In the genomic region with DNA sequence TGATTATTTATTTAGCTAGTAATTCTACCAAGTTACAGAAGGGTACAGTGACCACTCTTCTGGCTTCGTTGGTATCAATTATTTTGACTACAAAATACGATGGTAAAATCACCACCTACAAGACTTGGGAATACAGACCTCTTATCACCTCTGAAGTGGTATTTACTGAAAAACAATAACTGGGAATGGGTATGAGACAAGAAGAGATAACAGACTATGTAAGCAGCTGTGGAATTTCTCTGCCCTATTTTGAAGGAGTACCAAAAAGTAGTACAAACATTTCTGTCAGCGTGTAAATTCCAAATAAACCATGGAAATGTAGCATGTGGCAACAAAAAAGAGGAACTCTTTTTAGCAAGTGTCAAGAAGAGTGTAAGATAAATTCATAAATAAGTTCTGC, we compare ENCODE assay signal across 24 cellular contexts.
DNase-seq lines count a peak whose midpoint lies in the region; ATAC-seq and TF ChIP-seq lines count a peak whose summit lies in the region.
"Had no signal": no experiment of that assay in that cellular context is flagged by ENCODE, and none has a peak within 500 bp of the region (broad histone marks: within the 10 kb centered on the region; RNA-seq: fewer than 3 reads in every experiment).

No MANE protein-coding gene starts in this region.

- CTCF ChIA-PET in WTC11 (lab: Charles Lee): no interaction called here

- WGBS in upper lobe of left lung, 2 donors: 69 to 77% methylated on average over 3 of the region's 3 CpGs

- peaks cover 6% of the 10 kb centered on the region; the same call in 1 of the 2 replicates for H3K36me3 Mint-ChIP-seq in WTC11

- H3K9me3 Mint-ChIP-seq in WTC11: no peaks in the 10 kb centered on the region
- H3K9me3 Mint-ChIP-seq: CD4-positive, alpha-beta memory T cell had no signal

- no peaks in the 10 kb centered on the region for H3K9me3 ChIP-seq in upper lobe of left lung
- H3K9me3 ChIP-seq: Caco-2, MG63 had no signal

- H3K4me3 ChIP-seq in fibroblast of pulmonary artery (replicated peaks; ENCODE audit: low read depth, low read length) (no peak overlapping the region), upper lobe of left lung (no peak overlapping the region)
- H3K4me3 ChIP-seq: BLaER1 treated with 17β-estradiol and CSF1 and Interleukin-3, amounts not matched to agents 10 nM and 100 nM; MG63 had no signal

- TF ChIP-seq CTCF in WTC11 (IDR thresholded peaks at IDR 0.05) (no peak), fibroblast of pulmonary artery (IDR thresholded peaks at IDR 0.05; ENCODE audit: low read length, missing control alignments) (no peak), upper lobe of left lung (IDR thresholded peaks at IDR 0.05) (no peak)

- H3K27ac Mint-ChIP-seq in WTC11: peak overlapping the region; percentile 25; the same call in 1 of the 2 replicates

- H3K36me3 ChIP-seq in upper lobe of left lung: peaks cover 0 to 15% (median 5%) of the 10 kb centered on the region in 4 donors

- H3K27me3 Mint-ChIP-seq in WTC11 (ENCODE audit: low read depth): no peaks in the 10 kb centered on the region
- H3K27me3 Mint-ChIP-seq: CD4-positive, alpha-beta memory T cell had no signal

- H3K4me3 Mint-ChIP-seq in WTC11: no peak overlapping the region
- H3K4me3 Mint-ChIP-seq: CD4-positive, alpha-beta memory T cell had no signal

- no peaks in the 10 kb centered on the region for H3K27me3 ChIP-seq in upper lobe of left lung
- H3K27me3 ChIP-seq: BLaER1 treated with 17β-estradiol and CSF1 and Interleukin-3, amounts not matched to agents 10 nM and 100 nM; MG63 had no signal

- ATAC-seq in WTC11 (no peak), upper lobe of left lung (ENCODE audit: low FRiP score in 2 of 2) (no peak)
- ATAC-seq: HCT116 had no signal

- no peak for TF ChIP-seq POLR2A in upper lobe of left lung (IDR thresholded peaks at IDR 0.05)

- H3K4me1 Mint-ChIP-seq in WTC11: peaks cover 4% of the 10 kb centered on the region

- POLR2A ChIA-PET in WTC11 (lab: Charles Lee): no interaction called here

- H3K27ac ChIP-seq in upper lobe of left lung: no peak overlapping the region
- H3K27ac ChIP-seq: BLaER1 treated with 17β-estradiol and CSF1 and Interleukin-3, amounts not matched to agents 10 nM and 100 nM; RWPE1 had no signal

- TF ChIP-seq EP300 in upper lobe of left lung (IDR thresholded peaks at IDR 0.05): no peak

- peaks cover 0 to 10% (median 0%) of the 10 kb centered on the region in 4 donors for H3K4me1 ChIP-seq in upper lobe of left lung

- DNase-seq in NOMO-1 treated with DMSO at 0.1 percent for 48 hours (lab: John Stamatoyannopoulos, UW; ENCODE audit: unreplicated experiment) (peak; percentile 35), NOMO-1 treated with dmso at 0.1 percent for 144 hours (lab: John Stamatoyannopoulos, UW; ENCODE audit: unreplicated experiment) (no peak), MV-4-11 (lab: John Stamatoyannopoulos, UW) (peak; percentile 42), WTC11 (ENCODE audit: low spot score) (no peak), fibroblast of pulmonary artery (ENCODE audit: low read depth) (peak; percentile 14), NCI-H1048 (lab: John Stamatoyannopoulos, UW) (no peak), upper lobe of left lung (no peak), nucleus accumbens (lab: John Stamatoyannopoulos, UW) (no peak)
- DNase-seq: 8988T; Caco-2; CD4-positive, alpha-beta memory T cell; DMS 273 treated with DMSO at 0.1 percent for 48 hours; DMS79 treated with DMSO at 0.1 percent for 48 hours; GOT3; MG63; NCI-H1694; NCI-H2081 treated with DMSO at 0.1 percent for 48 hours; NCI-H2171 treated with DMSO at 0.1 percent for 48 hours; NCI-H446; NCI-H526; SHP77 treated with DMSO at 0.1 percent for 48 hours had no signal

TF ChIP-seq in WTC11, 78 proteins besides CTCF, POLR2A, EP300 and RAD21:
- TF ChIP-seq CBFB (CRISPR knock-in tag; IDR thresholded peaks at IDR 0.05; ENCODE audit: low read depth) (no peak), ZNF423 (CRISPR knock-in tag; IDR thresholded peaks at IDR 0.05) (no peak), ATF1 (CRISPR knock-in tag; IDR thresholded peaks at IDR 0.05) (no peak)
- TF ChIP-seq, protein P1, sequence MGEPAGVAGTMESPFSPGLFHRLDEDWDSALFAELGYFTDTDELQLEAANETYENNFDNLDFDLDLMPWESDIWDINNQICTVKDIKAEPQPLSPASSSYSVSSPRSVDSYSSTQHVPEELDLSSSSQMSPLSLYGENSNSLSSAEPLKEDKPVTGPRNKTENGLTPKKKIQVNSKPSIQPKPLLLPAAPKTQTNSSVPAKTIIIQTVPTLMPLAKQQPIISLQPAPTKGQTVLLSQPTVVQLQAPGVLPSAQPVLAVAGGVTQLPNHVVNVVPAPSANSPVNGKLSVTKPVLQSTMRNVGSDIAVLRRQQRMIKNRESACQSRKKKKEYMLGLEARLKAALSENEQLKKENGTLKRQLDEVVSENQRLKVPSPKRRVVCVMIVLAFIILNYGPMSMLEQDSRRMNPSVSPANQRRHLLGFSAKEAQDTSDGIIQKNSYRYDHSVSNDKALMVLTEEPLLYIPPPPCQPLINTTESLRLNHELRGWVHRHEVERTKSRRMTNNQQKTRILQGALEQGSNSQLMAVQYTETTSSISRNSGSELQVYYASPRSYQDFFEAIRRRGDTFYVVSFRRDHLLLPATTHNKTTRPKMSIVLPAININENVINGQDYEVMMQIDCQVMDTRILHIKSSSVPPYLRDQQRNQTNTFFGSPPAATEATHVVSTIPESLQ (CRISPR knock-in tag; IDR thresholded peaks at IDR 0.05): no peak
- TF ChIP-seq, protein P2, sequence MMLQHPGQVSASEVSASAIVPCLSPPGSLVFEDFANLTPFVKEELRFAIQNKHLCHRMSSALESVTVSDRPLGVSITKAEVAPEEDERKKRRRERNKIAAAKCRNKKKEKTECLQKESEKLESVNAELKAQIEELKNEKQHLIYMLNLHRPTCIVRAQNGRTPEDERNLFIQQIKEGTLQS (CRISPR knock-in tag; conservative IDR thresholded peaks at IDR 0.05): no peak
- TF ChIP-seq, protein P3, sequence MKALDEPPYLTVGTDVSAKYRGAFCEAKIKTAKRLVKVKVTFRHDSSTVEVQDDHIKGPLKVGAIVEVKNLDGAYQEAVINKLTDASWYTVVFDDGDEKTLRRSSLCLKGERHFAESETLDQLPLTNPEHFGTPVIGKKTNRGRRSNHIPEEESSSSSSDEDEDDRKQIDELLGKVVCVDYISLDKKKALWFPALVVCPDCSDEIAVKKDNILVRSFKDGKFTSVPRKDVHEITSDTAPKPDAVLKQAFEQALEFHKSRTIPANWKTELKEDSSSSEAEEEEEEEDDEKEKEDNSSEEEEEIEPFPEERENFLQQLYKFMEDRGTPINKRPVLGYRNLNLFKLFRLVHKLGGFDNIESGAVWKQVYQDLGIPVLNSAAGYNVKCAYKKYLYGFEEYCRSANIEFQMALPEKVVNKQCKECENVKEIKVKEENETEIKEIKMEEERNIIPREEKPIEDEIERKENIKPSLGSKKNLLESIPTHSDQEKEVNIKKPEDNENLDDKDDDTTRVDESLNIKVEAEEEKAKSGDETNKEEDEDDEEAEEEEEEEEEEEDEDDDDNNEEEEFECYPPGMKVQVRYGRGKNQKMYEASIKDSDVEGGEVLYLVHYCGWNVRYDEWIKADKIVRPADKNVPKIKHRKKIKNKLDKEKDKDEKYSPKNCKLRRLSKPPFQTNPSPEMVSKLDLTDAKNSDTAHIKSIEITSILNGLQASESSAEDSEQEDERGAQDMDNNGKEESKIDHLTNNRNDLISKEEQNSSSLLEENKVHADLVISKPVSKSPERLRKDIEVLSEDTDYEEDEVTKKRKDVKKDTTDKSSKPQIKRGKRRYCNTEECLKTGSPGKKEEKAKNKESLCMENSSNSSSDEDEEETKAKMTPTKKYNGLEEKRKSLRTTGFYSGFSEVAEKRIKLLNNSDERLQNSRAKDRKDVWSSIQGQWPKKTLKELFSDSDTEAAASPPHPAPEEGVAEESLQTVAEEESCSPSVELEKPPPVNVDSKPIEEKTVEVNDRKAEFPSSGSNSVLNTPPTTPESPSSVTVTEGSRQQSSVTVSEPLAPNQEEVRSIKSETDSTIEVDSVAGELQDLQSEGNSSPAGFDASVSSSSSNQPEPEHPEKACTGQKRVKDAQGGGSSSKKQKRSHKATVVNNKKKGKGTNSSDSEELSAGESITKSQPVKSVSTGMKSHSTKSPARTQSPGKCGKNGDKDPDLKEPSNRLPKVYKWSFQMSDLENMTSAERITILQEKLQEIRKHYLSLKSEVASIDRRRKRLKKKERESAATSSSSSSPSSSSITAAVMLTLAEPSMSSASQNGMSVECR (CRISPR knock-in tag; IDR thresholded peaks at IDR 0.05; ENCODE audit: borderline replicate concordance): no peak
- TF ChIP-seq, protein P4, sequence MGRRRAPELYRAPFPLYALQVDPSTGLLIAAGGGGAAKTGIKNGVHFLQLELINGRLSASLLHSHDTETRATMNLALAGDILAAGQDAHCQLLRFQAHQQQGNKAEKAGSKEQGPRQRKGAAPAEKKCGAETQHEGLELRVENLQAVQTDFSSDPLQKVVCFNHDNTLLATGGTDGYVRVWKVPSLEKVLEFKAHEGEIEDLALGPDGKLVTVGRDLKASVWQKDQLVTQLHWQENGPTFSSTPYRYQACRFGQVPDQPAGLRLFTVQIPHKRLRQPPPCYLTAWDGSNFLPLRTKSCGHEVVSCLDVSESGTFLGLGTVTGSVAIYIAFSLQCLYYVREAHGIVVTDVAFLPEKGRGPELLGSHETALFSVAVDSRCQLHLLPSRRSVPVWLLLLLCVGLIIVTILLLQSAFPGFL (CRISPR knock-in tag; IDR thresholded peaks at IDR 0.05; ENCODE audit: borderline replicate concordance): no peak

Comparison
In these comparisons a context has a peak if more than half of its experiments do, and no peak if none do; other contexts are left out.
1. DNase-seq: peak in NOMO-1 treated with DMSO at 0.1 percent for 48 hours (single experiment), MV-4-11 (single experiment) and fibroblast of pulmonary artery (single experiment); none in NOMO-1 treated with dmso at 0.1 percent for 144 hours (single experiment), WTC11 (single experiment), NCI-H1048 (single experiment), upper lobe of left lung (0 of 2) and nucleus accumbens (0 of 56).